ENCODE assay signal across 34 cellular contexts in the genomic region with DNA sequence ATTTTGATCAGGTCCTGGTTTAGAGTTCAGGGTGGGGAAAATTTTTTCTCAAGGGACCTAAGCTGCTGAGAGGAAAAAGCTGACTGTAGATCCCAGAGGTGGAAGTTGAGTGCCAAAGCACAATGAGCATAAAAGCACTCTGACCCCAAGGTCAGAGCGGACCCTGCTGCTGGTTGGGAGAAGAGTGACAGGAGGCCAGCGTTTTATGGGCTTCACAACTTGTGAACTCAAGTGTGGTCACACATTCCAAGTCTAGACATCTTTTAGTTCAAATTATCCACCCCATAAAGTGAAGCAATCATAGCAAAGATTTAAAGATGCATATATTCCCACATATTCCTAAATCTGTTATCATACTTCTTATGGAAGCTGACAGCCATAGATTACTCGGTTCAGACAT.
"Had no signal": no experiment of that assay in that cellular context is flagged by ENCODE, and none has a peak within 500 bp of the region (broad histone marks: within the 10 kb centered on the region; RNA-seq: fewer than 3 reads in every experiment).

No MANE protein-coding gene starts in this region.

- H3K4me3 ChIP-seq: adrenal gland, body of pancreas, breast epithelium, MG63, Peyer's patch had no signal

- H3K27ac Mint-ChIP-seq: activated B cell treated with CpG ODN at 0.5 μM for 24 hours; activated CD4-positive, alpha-beta memory T cell treated with anti-CD3 and anti-CD28 coated beads for 36 hours; activated naive CD4-positive, alpha-beta T cell treated with anti-CD3 and anti-CD28 coated beads for 36 hours; activated naive CD4-positive, alpha-beta T cell treated with anti-CD3 and anti-CD28 coated beads, Interleukin-2, amount 50 U/mL, for 72 hours; activated T-helper 1 cell treated with anti-CD3 and anti-CD28 coated beads, Interleukin-12 subunit alpha, Interleukin-12 subunit beta, Interleukin-2, Interleukin-4 antibody, amounts not matched to agents 30 ng/mL and 10 ng/mL and 1 ng/mL, durations not matched to agents 14 hours and 24 hours and 36 hours had no signal

- H3K9me3 Mint-ChIP-seq: activated B cell treated with CpG ODN at 0.5 μM for 24 hours; activated CD4-positive, alpha-beta memory T cell treated with anti-CD3 and anti-CD28 coated beads for 36 hours; activated naive CD4-positive, alpha-beta T cell treated with anti-CD3 and anti-CD28 coated beads for 36 hours; activated naive CD4-positive, alpha-beta T cell treated with anti-CD3 and anti-CD28 coated beads, Interleukin-2, amount 50 U/mL, for 72 hours; activated T-cell treated with anti-CD3 and anti-CD28 coated beads, Interleukin-2, amount 50 U/mL, for 4 hours; activated T-helper 1 cell treated with anti-CD3 and anti-CD28 coated beads, Interleukin-12 subunit alpha, Interleukin-12 subunit beta, Interleukin-2, Interleukin-4 antibody, amounts not matched to agents 30 ng/mL and 10 ng/mL and 1 ng/mL, durations not matched to agents 14 hours and 24 hours and 36 hours had no signal

- H3K36me3 Mint-ChIP-seq: activated CD4-positive, alpha-beta memory T cell treated with anti-CD3 and anti-CD28 coated beads for 36 hours; activated naive CD4-positive, alpha-beta T cell treated with anti-CD3 and anti-CD28 coated beads, Interleukin-2, amount 50 U/mL, for 72 hours had no signal

- H3K36me3 ChIP-seq: adrenal gland, breast epithelium, MG63, Peyer's patch had no signal

- H3K4me1 ChIP-seq: adrenal gland, breast epithelium, Peyer's patch had no signal

- ATAC-seq: activated naive CD4-positive, alpha-beta T cell treated with anti-CD3 and anti-CD28 coated beads, Interleukin-2, amount 50 U/mL, for 72 hours; activated T-cell treated with anti-CD3 and anti-CD28 coated beads, Interleukin-2, amount 50 U/mL, for 4 hours; body of pancreas; PC-3 had no signal

- DNase-seq: activated B cell treated with CpG ODN at 0.5 μM for 24 hours; activated CD4-positive, alpha-beta memory T cell treated with anti-CD3 and anti-CD28 coated beads for 36 hours; activated CD4-positive, alpha-beta T cell treated with anti-CD3 and anti-CD28 coated beads for 4 hours; activated CD4-positive, alpha-beta T cell treated with anti-CD3 and anti-CD28 coated beads, Interleukin-2, amount 50 U/mL, for 1 hour; activated CD4-positive, CD25-positive, alpha-beta regulatory T cell treated with anti-CD3 and anti-CD28 coated beads, Interleukin-2, amount 50 U/mL, for 72 hours; activated CD8-positive, alpha-beta memory T cell treated with anti-CD3 and anti-CD28 coated beads, Interleukin-2, amount 50 U/mL, for 4 hours; activated gamma-delta T cell treated with Interleukin-2 at 50 U/mL for 16 hours; activated naive CD4-positive, alpha-beta T cell treated with anti-CD3 and anti-CD28 coated beads for 36 hours; activated T-cell treated with anti-CD3 and anti-CD28 coated beads for 4 hours; activated T-cell treated with anti-CD3 and anti-CD28 coated beads, Interleukin-2, amount 50 U/mL, for 4 hours; adrenal gland; body of pancreas; central memory CD4-positive, alpha-beta T cell; Kasumi-1; KBM-7; MG63; NCI-H1048; NCI-H1105 treated with DMSO at 0.1 percent for 48 hours; NCI-H1436; NCI-H1694; NCI-H1930; NCI-H345; NCI-H524 treated with DMSO at 0.1 percent for 48 hours; PC-3; Peyer's patch; RPMI8226; SW 1271; T-helper 1 cell; T-helper 2 cell; T-helper 9 cell had no signal

- H3K4me3 Mint-ChIP-seq: activated B cell treated with CpG ODN at 0.5 μM for 24 hours; activated CD4-positive, alpha-beta memory T cell treated with anti-CD3 and anti-CD28 coated beads for 36 hours; activated naive CD4-positive, alpha-beta T cell treated with anti-CD3 and anti-CD28 coated beads for 36 hours; activated T-cell treated with anti-CD3 and anti-CD28 coated beads, Interleukin-2, amount 50 U/mL, for 4 hours; activated T-helper 1 cell treated with anti-CD3 and anti-CD28 coated beads, Interleukin-12 subunit alpha, Interleukin-12 subunit beta, Interleukin-2, Interleukin-4 antibody, amounts not matched to agents 30 ng/mL and 10 ng/mL and 1 ng/mL, durations not matched to agents 14 hours and 24 hours and 36 hours had no signal

- H3K27ac ChIP-seq: adrenal gland, body of pancreas, breast epithelium, Peyer's patch, VCaP had no signal

- H3K27me3 Mint-ChIP-seq: activated CD4-positive, alpha-beta memory T cell treated with anti-CD3 and anti-CD28 coated beads for 36 hours had no signal

- H3K27me3 ChIP-seq: adrenal gland, body of pancreas, breast epithelium, MG63, Peyer's patch had no signal

- H3K4me1 Mint-ChIP-seq: activated B cell treated with CpG ODN at 0.5 μM for 24 hours had no signal

- H3K9me3 ChIP-seq: adrenal gland, body of pancreas, breast epithelium, Peyer's patch had no signal
